ENCODE assay signal across 10 cellular contexts in the genomic region with DNA sequence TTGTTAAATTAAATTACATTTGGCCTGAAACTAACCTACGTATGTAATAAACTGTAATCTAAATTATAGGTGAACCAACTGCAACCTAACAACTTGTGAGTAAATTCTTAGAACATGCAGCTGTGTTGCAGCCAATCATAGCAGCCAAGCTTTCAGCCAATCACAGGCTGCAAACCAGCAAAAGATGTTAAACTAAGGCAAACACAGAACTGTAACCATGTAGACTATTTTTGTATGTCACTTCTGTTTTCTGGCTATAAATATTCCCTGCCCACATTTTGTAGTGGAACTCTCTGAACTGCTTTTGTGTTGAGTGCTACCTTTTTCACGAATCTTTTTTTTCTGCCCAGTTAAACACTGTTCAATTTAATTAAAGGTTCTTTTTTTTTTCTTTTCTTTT. TPM values are rescaled to one million over a fixed set of nuclear protein-coding genes. Genes with fewer than 3 reads are reported as not detected.
DNase-seq lines count a peak whose midpoint lies in the region; ATAC-seq and TF ChIP-seq lines count a peak whose summit lies in the region.
"Had no signal": no experiment of that assay in that cellular context is flagged by ENCODE, and none has a peak within 500 bp of the region (broad histone marks: within the 10 kb centered on the region; RNA-seq: fewer than 3 reads in every experiment).

No MANE protein-coding gene starts in this region.

- TF ChIP-seq POLR2A in transverse colon (IDR thresholded peaks at IDR 0.05) = no peak

- DNase-seq in GM20000 (ENCODE audit: low spot score) = peak; percentile 20
- peak; percentile 63 for DNase-seq in MV-4-11 (lab: John Stamatoyannopoulos, UW)
- DNase-seq in transverse colon = no peak
- no peak for DNase-seq in stimulated activated naive CD4-positive, alpha-beta T cell treated with Interleukin-2 at 50 U/mL for 16 hours (lab: John Stamatoyannopoulos, UW)
- no peak for DNase-seq in T-helper 9 cell
- no peak for DNase-seq in iPS-NIHi7 (ENCODE audit: extremely low spot score)
- DNase-seq: activated CD4-positive, alpha-beta T cell treated with anti-CD3 and anti-CD28 coated beads, Interleukin-2, amount 50 U/mL, for 4 hours; Right ventricle myocardium superior had no signal

- no peak for TF ChIP-seq EP300 in transverse colon (IDR thresholded peaks at IDR 0.05; ENCODE audit: low read depth)

- 51 to 81% methylated on average over 2 of the region's 2 CpGs for WGBS in transverse colon (ENCODE audit: low coverage in 1 of 2), 2 donors

- H3K27me3 ChIP-seq in transverse colon = no peaks in the 10 kb centered on the region

- H3K9me3 ChIP-seq in transverse colon = no peaks in the 10 kb centered on the region

- no peak for TF ChIP-seq CTCF in GM20000 (IDR thresholded peaks at IDR 0.05; ENCODE audit: extremely low read depth, missing control alignments)
- no peak for TF ChIP-seq CTCF in transverse colon (IDR thresholded peaks at IDR 0.05)

- ATAC-seq in GM18499 (IDR thresholded peaks at IDR 0.05; ENCODE audit: insufficient read depth, unreplicated experiment) (peak; percentile 81), HG03039 (IDR thresholded peaks at IDR 0.05; ENCODE audit: unreplicated experiment) (peak; percentile 93)

- in situ Hi-C loops in transverse colon (cut with MboI; ENCODE audit: low pct_ligation_motif_present in 1 of 4, low pct_unique_long_range_greater_than_20kb in 1 of 4, low sequenced_read_pairs in 3 of 4) = no loop called here

- intact Hi-C loops in transverse colon (cut with DNase I; ENCODE audit: low total_unique reads) = no loop called here

- H3K36me3 ChIP-seq in transverse colon = no peaks in the 10 kb centered on the region

- H3K27ac ChIP-seq in transverse colon = no peak overlapping the region

- no peaks in the 10 kb centered on the region for H3K4me1 ChIP-seq in transverse colon

- no peak overlapping the region for H3K4me3 ChIP-seq in transverse colon

RNA-seq across cellular contexts. Expression of a gene that starts 28.2 kb away (rescaled TPM):
- not detected for total RNA-seq in transverse colon
- total RNA-seq: Right ventricle myocardium superior had no signal

Comparison
In these comparisons a context has a peak if more than half of its experiments do, and no peak if none do; other contexts are left out.
1. DNase-seq: peak in GM20000 (single experiment) and MV-4-11 (single experiment); none in transverse colon (single experiment), stimulated activated naive CD4-positive, alpha-beta T cell treated with Interleukin-2 at 50 U/mL for 16 hours (single experiment), T-helper 9 cell (single experiment) and iPS-NIHi7 (single experiment).